Comparison of ENCODE assay signal across 1 cellular context in genomic region chr4:15416357-15417327, GRCh38.
TF ChIP-seq lines count a peak whose summit lies in the region.

No MANE protein-coding gene starts in this region.

TF ChIP-seq in IMR-90, 13 proteins besides CTCF, POLR2A, EP300 and RAD21 (continued from another document):
- TF ChIP-seq ELK1 (IDR thresholded peaks at IDR 0.05; ENCODE audit: borderline replicate concordance, low read depth, low read length): no peak
- no peak for TF ChIP-seq CEBPB (IDR thresholded peaks at IDR 0.05; ENCODE audit: low read depth, low read length)
- TF ChIP-seq MXI1 (IDR thresholded peaks at IDR 0.05; ENCODE audit: borderline replicate concordance, low read depth, low read length): no peak
- TF ChIP-seq SMC3 (IDR thresholded peaks at IDR 0.05; ENCODE audit: low read depth, low read length): no peak
